1 cellular context compared by ENCODE assay signal in the genomic region with DNA sequence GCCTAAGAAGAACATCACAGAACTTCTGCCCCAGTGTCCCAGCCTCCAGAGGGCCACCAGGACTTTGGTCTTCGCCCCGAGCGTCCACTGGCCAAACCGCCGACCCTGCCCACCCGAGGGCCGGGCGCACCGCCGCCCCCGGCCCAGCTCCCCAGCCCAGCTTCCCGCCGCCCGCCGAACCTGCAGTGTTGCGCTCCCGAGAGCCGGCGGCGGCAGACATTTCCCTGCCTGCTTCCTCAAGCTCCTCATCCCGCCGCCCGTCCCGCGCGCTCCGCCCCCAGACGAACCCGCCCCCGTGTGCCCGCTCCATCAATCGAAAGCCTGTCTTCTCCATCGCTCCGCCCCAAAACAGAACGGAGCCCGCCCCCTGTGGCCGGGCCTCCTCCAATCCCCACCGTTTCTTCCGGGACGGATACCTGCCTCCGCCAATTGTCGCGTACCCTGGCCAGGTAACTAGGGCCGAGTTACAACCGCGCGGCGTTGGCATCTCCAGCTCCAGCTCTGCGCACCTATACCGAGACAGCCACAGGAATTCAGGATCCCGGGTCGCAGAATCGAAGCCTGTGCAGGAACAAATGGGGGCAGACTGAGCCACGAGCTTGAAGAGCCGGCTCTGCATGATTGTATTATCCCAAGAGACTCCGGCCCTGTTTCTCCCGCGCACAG.
TF ChIP-seq lines count a peak whose summit lies in the region.

No MANE protein-coding gene starts in this region.

TF ChIP-seq in K562, 482 proteins besides CTCF, POLR2A, EP300 and RAD21 (continued from another document):
- TF ChIP-seq ZNF134 (CRISPR knock-in tag; conservative IDR thresholded peaks at IDR 0.05), result no peak
- TF ChIP-seq ZFP1 (CRISPR knock-in tag; IDR thresholded peaks at IDR 0.05), result no peak
- TF ChIP-seq FIP1L1 (IDR thresholded peaks at IDR 0.05; ENCODE audit: low read depth, low read length, poor library complexity, severe bottlenecking), result peak; percentile 23
- no peak for TF ChIP-seq ZSCAN32 (CRISPR knock-in tag; IDR thresholded peaks at IDR 0.05)
- peak; percentile 45; the same call in 1 of the 2 replicates for TF ChIP-seq ELF2 (CRISPR knock-in tag; IDR thresholded peaks at IDR 0.05)
- no peak; the same call in none of the 2 replicates for TF ChIP-seq HDAC2 (IDR thresholded peaks at IDR 0.05)
- TF ChIP-seq, protein P1, sequence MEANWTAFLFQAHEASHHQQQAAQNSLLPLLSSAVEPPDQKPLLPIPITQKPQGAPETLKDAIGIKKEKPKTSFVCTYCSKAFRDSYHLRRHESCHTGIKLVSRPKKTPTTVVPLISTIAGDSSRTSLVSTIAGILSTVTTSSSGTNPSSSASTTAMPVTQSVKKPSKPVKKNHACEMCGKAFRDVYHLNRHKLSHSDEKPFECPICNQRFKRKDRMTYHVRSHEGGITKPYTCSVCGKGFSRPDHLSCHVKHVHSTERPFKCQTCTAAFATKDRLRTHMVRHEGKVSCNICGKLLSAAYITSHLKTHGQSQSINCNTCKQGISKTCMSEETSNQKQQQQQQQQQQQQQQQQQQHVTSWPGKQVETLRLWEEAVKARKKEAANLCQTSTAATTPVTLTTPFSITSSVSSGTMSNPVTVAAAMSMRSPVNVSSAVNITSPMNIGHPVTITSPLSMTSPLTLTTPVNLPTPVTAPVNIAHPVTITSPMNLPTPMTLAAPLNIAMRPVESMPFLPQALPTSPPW (CRISPR knock-in tag; IDR thresholded peaks at IDR 0.05), result no peak
- TF ChIP-seq JUND (IDR thresholded peaks at IDR 0.05; ENCODE audit: borderline replicate concordance, low read depth, low read length), result peak; percentile 27; the same call in 1 of the 2 replicates
- no peak for TF ChIP-seq JUND (tag; IDR thresholded peaks at IDR 0.05; ENCODE audit: borderline replicate concordance, low read depth, low read length)
- TF ChIP-seq, protein P2, sequence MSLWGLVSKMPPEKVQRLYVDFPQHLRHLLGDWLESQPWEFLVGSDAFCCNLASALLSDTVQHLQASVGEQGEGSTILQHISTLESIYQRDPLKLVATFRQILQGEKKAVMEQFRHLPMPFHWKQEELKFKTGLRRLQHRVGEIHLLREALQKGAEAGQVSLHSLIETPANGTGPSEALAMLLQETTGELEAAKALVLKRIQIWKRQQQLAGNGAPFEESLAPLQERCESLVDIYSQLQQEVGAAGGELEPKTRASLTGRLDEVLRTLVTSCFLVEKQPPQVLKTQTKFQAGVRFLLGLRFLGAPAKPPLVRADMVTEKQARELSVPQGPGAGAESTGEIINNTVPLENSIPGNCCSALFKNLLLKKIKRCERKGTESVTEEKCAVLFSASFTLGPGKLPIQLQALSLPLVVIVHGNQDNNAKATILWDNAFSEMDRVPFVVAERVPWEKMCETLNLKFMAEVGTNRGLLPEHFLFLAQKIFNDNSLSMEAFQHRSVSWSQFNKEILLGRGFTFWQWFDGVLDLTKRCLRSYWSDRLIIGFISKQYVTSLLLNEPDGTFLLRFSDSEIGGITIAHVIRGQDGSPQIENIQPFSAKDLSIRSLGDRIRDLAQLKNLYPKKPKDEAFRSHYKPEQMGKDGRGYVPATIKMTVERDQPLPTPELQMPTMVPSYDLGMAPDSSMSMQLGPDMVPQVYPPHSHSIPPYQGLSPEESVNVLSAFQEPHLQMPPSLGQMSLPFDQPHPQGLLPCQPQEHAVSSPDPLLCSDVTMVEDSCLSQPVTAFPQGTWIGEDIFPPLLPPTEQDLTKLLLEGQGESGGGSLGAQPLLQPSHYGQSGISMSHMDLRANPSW (CRISPR knock-in tag; IDR thresholded peaks at IDR 0.05), result peak; percentile 78; the same call in 1 of the 2 replicates
- TF ChIP-seq, protein P3, sequence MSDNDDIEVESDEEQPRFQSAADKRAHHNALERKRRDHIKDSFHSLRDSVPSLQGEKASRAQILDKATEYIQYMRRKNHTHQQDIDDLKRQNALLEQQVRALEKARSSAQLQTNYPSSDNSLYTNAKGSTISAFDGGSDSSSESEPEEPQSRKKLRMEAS (CRISPR knock-in tag; IDR thresholded peaks at IDR 0.05), result no peak; the same call in 1 of the 2 replicates
TF ChIP-seq in K562: peak in this region for 98.
